In genomic region chr1:115069626-115070308, GRCh38 we compare ENCODE assay signal across 19 cellular contexts. TPM values are rescaled to one million over a fixed set of nuclear protein-coding genes. Genes with fewer than 3 reads are reported as not detected.
DNase-seq lines count a peak whose midpoint lies in the region; ATAC-seq and TF ChIP-seq lines count a peak whose summit lies in the region.
"Had no signal": no experiment of that assay in that cellular context is flagged by ENCODE, and none has a peak within 500 bp of the region (broad histone marks: within the 10 kb centered on the region; RNA-seq: fewer than 3 reads in every experiment).

No MANE protein-coding gene starts in this region.

- H3K9me3 Mint-ChIP-seq in central memory CD8-positive, alpha-beta T cell = no peaks in the 10 kb centered on the region
- H3K9me3 Mint-ChIP-seq: CD8-positive, alpha-beta memory T cell; naive thymus-derived CD8-positive, alpha-beta T cell had no signal

- ATAC-seq in heart left ventricle (no peak), aorta (ENCODE audit: low FRiP score) (no peak), HG03521 (IDR thresholded peaks at IDR 0.05; ENCODE audit: unreplicated experiment) (no peak)
- no peak for ATAC-seq in central memory CD8-positive, alpha-beta T cell (replicated peaks; ENCODE audit: extremely low read depth, poor library complexity, severe bottlenecking)
- ATAC-seq: A549, HepG2, right lobe of liver had no signal

- 75 to 89% (median 84%) methylated on average over 7 of the region's 7 CpGs for WGBS in heart left ventricle, 4 donors
- WGBS in aorta, 2 donors = 46 to 58% methylated on average over 7 of the region's 7 CpGs

- DNase-seq in cardiac muscle cell (ENCODE audit: low read depth in 1 of 2, low spot score in 1 of 2) (no peak), heart left ventricle (no peak), aorta (no peak), COLO829 (ENCODE audit: low spot score) (no peak), NCI-H2029 (lab: John Stamatoyannopoulos, UW) (no peak)
- no peak for DNase-seq in central memory CD8-positive, alpha-beta T cell (ENCODE audit: low spot score in 2 of 2)
- DNase-seq: activated gamma-delta T cell; CD8-positive, alpha-beta memory T cell; GDM1; naive thymus-derived CD8-positive, alpha-beta T cell; NCI-H1092 treated with DMSO at 0.1 percent for 48 hours; right lobe of liver; stimulated activated CD4-positive, alpha-beta T cell treated with anti-CD3 and anti-CD28 coated beads, Interleukin-4, amount 100 ng/mL, for 24 hours had no signal

- H3K4me1 Mint-ChIP-seq in central memory CD8-positive, alpha-beta T cell = peaks cover 15% of the 10 kb centered on the region

- TF ChIP-seq POLR2A in heart left ventricle (IDR thresholded peaks at IDR 0.05) = no peak

- no peaks in the 10 kb centered on the region for H3K36me3 Mint-ChIP-seq in central memory CD8-positive, alpha-beta T cell (ENCODE audit: insufficient read depth)
- H3K36me3 Mint-ChIP-seq: CD8-positive, alpha-beta memory T cell; naive thymus-derived CD8-positive, alpha-beta T cell had no signal

- H3K4me3 Mint-ChIP-seq in central memory CD8-positive, alpha-beta T cell = no peak overlapping the region
- H3K4me3 Mint-ChIP-seq: CD8-positive, alpha-beta memory T cell; naive thymus-derived CD8-positive, alpha-beta T cell had no signal

- intact Hi-C loops in heart left ventricle (cut with DNase I) (no loop called here), aorta (cut with DNase I) (no loop called here)

- H3K27me3 ChIP-seq in cardiac muscle cell (no peaks in the 10 kb centered on the region), heart left ventricle (no peaks in the 10 kb centered on the region), muscle layer of duodenum (ENCODE audit: low read depth, low read length) (no peaks in the 10 kb centered on the region), aorta (ENCODE audit: control insufficient read depth in 1 of 2, insufficient read depth in 2 of 2, low read length in 1 of 2) (no peaks in the 10 kb centered on the region)
- H3K27me3 ChIP-seq: right lobe of liver, vagina had no signal

- no peaks in the 10 kb centered on the region for H3K27me3 Mint-ChIP-seq in central memory CD8-positive, alpha-beta T cell
- H3K27me3 Mint-ChIP-seq: naive thymus-derived CD8-positive, alpha-beta T cell had no signal

- TF ChIP-seq CTCF in cardiac muscle cell (IDR thresholded peaks at IDR 0.05; ENCODE audit: low read depth, low read length) (no peak), heart left ventricle (IDR thresholded peaks at IDR 0.05) (no peak)

- H3K4me3 ChIP-seq in cardiac muscle cell (no peak overlapping the region), heart left ventricle (no peak overlapping the region), muscle layer of duodenum (ENCODE audit: low read depth in 1 of 2, low read length in 2 of 2) (no peak overlapping the region), aorta (ENCODE audit: low read length in 2 of 2) (no peak overlapping the region)
- H3K4me3 ChIP-seq: A549, right lobe of liver, SK-N-MC, vagina had no signal

- H3K27ac ChIP-seq in cardiac muscle cell (peak overlapping the region; percentile 81), heart left ventricle (peak overlapping the region in 1 of 12 donors; percentile 75), muscle layer of duodenum (ENCODE audit: low read length) (peak overlapping the region; percentile 33), aorta (ENCODE audit: low read depth in 1 of 2, low read length in 2 of 2) (peak overlapping the region; percentile 49 to 94)
- H3K27ac ChIP-seq: A549, right lobe of liver, SK-N-MC, vagina had no signal

- no peaks in the 10 kb centered on the region for H3K9me3 ChIP-seq in cardiac muscle cell (ENCODE audit: low read depth)
- no peaks in the 10 kb centered on the region for H3K9me3 ChIP-seq in heart left ventricle
- H3K9me3 ChIP-seq in muscle layer of duodenum (ENCODE audit: control insufficient read depth in 1 of 2, low read length in 2 of 2) = no peaks in the 10 kb centered on the region
- H3K9me3 ChIP-seq in aorta (ENCODE audit: control insufficient read depth, low read length) = no peaks in the 10 kb centered on the region
- H3K9me3 ChIP-seq: A549, right lobe of liver, vagina had no signal

- H3K4me1 ChIP-seq in cardiac muscle cell (ENCODE audit: low read depth) = peaks cover 52% of the 10 kb centered on the region
- peaks cover 0 to 35% (median 6%) of the 10 kb centered on the region in 12 donors for H3K4me1 ChIP-seq in heart left ventricle
- H3K4me1 ChIP-seq in muscle layer of duodenum (ENCODE audit: control insufficient read depth in 1 of 2, insufficient read depth in 2 of 2, low read length in 2 of 2) = peaks cover 7 to 11% of the 10 kb centered on the region in 2 donors
- peaks cover 4 to 10% of the 10 kb centered on the region in 2 donors for H3K4me1 ChIP-seq in aorta (ENCODE audit: control insufficient read depth in 1 of 2, insufficient read depth in 2 of 2, low read length in 2 of 2)
- H3K4me1 ChIP-seq: A549, right lobe of liver had no signal

- H3K27ac Mint-ChIP-seq in central memory CD8-positive, alpha-beta T cell (ENCODE audit: low read depth) = peak overlapping the region; percentile 48

- H3K36me3 ChIP-seq in cardiac muscle cell (peaks cover 4% of the 10 kb centered on the region), heart left ventricle (no peaks in the 10 kb centered on the region), muscle layer of duodenum (ENCODE audit: control insufficient read depth in 1 of 2, insufficient read depth in 2 of 2, low read length in 2 of 2) (no peaks in the 10 kb centered on the region), aorta (ENCODE audit: control insufficient read depth in 1 of 2, insufficient read depth in 2 of 2, low read length in 1 of 2) (no peaks in the 10 kb centered on the region)
- H3K36me3 ChIP-seq: right lobe of liver, vagina had no signal

RNA-seq across cellular contexts. Expression of gene TSPAN2, which starts 19.5 kb away (rescaled TPM):
- total RNA-seq in cardiac muscle cell = 26.6 and 45.6 TPM in 2 replicates
- polyA plus RNA-seq in cardiac muscle cell = 87.3 and 88.0 TPM in 2 replicates
- 10 to 100 TPM in 1 of 9 donors, 1 to 10 TPM in 8; 4.6 to 10.6 (median 7.1) TPM for total RNA-seq in heart left ventricle
- 1 to 10 TPM; 2.8 to 3.4 TPM for polyA plus RNA-seq in heart left ventricle
- total RNA-seq in aorta = 10 to 100 TPM; 49.5 to 83.0 TPM
- polyA plus RNA-seq in aorta = 10 to 100 TPM; 26.2 to 29.4 TPM
- total RNA-seq: HepG2 had no signal
- polyA plus RNA-seq: HepG2 had no signal

RNA-seq across cellular contexts. Expression of gene TSHB, which starts 40.1 kb away (rescaled TPM):
- total RNA-seq in cardiac muscle cell (not detected in 2 replicates), heart left ventricle (not detected), aorta (not detected)
- polyA plus RNA-seq in cardiac muscle cell (not detected in 2 replicates), heart left ventricle (not detected), aorta (not detected)
- total RNA-seq: CD8-positive, alpha-beta memory T cell; HepG2; naive thymus-derived CD8-positive, alpha-beta T cell; right lobe of liver; vagina had no signal
- polyA plus RNA-seq: A549; CD8-positive, alpha-beta memory T cell; HepG2; naive thymus-derived CD8-positive, alpha-beta T cell had no signal
